ENCODE assay signal across 8 cellular contexts in genomic region chr3:30606301-30607031, GRCh38. TPM values are rescaled to one million over a fixed set of nuclear protein-coding genes. Genes with fewer than 3 reads are reported as not detected.
A peak's percentile ranks its signal among the peaks of the same experiment; 100 is the strongest.
DNase-seq lines count a peak whose midpoint lies in the region; FAIRE-seq and TF ChIP-seq lines count a peak whose summit lies in the region.

TGFBR2 (plus strand) TSS chr3:30606601; CDS start chr3:30606884, 283 bp downstream.

- H3K4me3 ChIP-seq in Loucy (ENCODE audit: low read length, poor library complexity, severe bottlenecking), result peak within 1 kb of the TSS; percentile 96
- H3K4me3 ChIP-seq in astrocyte (ENCODE audit: insufficient read depth, low read depth, low read length), result peak within 1 kb of the TSS; percentile 98
- H3K4me3 ChIP-seq in hepatocyte, result peak within 1 kb of the TSS; percentile 99

- no peaks in the 10 kb centered on the region for H3K9me3 Mint-ChIP-seq in astrocyte (ENCODE audit: unreplicated experiment)

- H3F3A ChIP-seq in Loucy (ENCODE audit: low read depth), result peaks cover 11% of the 10 kb centered on the region; the same call in 1 of the 2 replicates

- H3K27me3 ChIP-seq in Loucy (ENCODE audit: insufficient read depth, low read length, poor library complexity, severe bottlenecking), result no peaks in the 10 kb centered on the region
- no peaks in the 10 kb centered on the region for H3K27me3 ChIP-seq in astrocyte (ENCODE audit: insufficient read depth, low read length)
- H3K27me3 ChIP-seq in hepatocyte, result no peaks in the 10 kb centered on the region

- H3K27ac Mint-ChIP-seq in astrocyte (ENCODE audit: unreplicated experiment), result peak within 1 kb of the TSS; percentile 91

- no peaks in the 10 kb centered on the region for H3K9me2 ChIP-seq in Loucy (replicated peaks; ENCODE audit: low read depth, low read length)
- no peaks in the 10 kb centered on the region for H3K9me2 ChIP-seq in hepatocyte (replicated peaks; ENCODE audit: insufficient read depth)

- DNase-seq in GM03348 (ENCODE audit: low spot score) (peak; percentile 95), H54 (ENCODE audit: insufficient read length, low spot score) (peak; percentile 88), T-helper 9 cell (peak; percentile 68), astrocyte (ENCODE audit: low read depth) (peak; percentile 99), hepatocyte (ENCODE audit: low spot score) (peak; percentile 95), retina (peak; percentile 80), DMS114 treated with DMSO at 0.1 percent for 48 hours (lab: John Stamatoyannopoulos, UW; ENCODE audit: unreplicated experiment) (no peak)

- H3K36me3 ChIP-seq in Loucy (ENCODE audit: insufficient read depth, low read length) (no peaks in the 10 kb centered on the region), astrocyte (ENCODE audit: insufficient read depth, low read length) (no peaks in the 10 kb centered on the region), hepatocyte (replicated peaks; ENCODE audit: insufficient read depth, low read depth) (no peaks in the 10 kb centered on the region)

- peak within 1 kb of the TSS; percentile 54 for H2AFZ ChIP-seq in Loucy (ENCODE audit: low read length)
- H2AFZ ChIP-seq in astrocyte (ENCODE audit: low read depth, low read length), result peak within 1 kb of the TSS; percentile 70
- H2AFZ ChIP-seq in hepatocyte, result peak within 1 kb of the TSS; percentile 72

- H3K4me1 ChIP-seq in Loucy (ENCODE audit: insufficient read depth, low read length, poor library complexity, severe bottlenecking) (peaks cover 78% of the 10 kb centered on the region), astrocyte (ENCODE audit: insufficient read depth, low read length) (peaks cover 13% of the 10 kb centered on the region), hepatocyte (ENCODE audit: insufficient read depth) (peaks cover 12% of the 10 kb centered on the region)

- WGBS in hepatocyte (ENCODE audit: low lambda C conversion rate, missing lambda C conversion rate), result 2% methylated on average over 41 of the region's 71 CpGs

- TF ChIP-seq CTCF in Loucy (conservative IDR thresholded peaks at IDR 0.05; ENCODE audit: low read length), result peak; percentile 18
- TF ChIP-seq CTCF in astrocyte (IDR thresholded peaks at IDR 0.05; ENCODE audit: insufficient read depth, low read depth, low read length), result no peak
- TF ChIP-seq CTCF in hepatocyte (IDR thresholded peaks at IDR 0.05; ENCODE audit: poor library complexity), result peak; percentile 9

- H3K9ac ChIP-seq in Loucy (ENCODE audit: low read depth, low read length, poor library complexity, severe bottlenecking) (peak within 1 kb of the TSS; percentile 97), astrocyte (ENCODE audit: low read length) (peak within 1 kb of the TSS; percentile 95)

- H3K79me2 ChIP-seq in Loucy (ENCODE audit: insufficient read depth, low read length) (peaks cover 57% of the 10 kb centered on the region), astrocyte (ENCODE audit: insufficient read depth, low read length) (peaks cover 49% of the 10 kb centered on the region), hepatocyte (peaks cover 48% of the 10 kb centered on the region)

- H3K27me3 Mint-ChIP-seq in astrocyte (ENCODE audit: low read depth, unreplicated experiment), result no peaks in the 10 kb centered on the region

- peaks cover 39% of the 10 kb centered on the region for H3K4me1 Mint-ChIP-seq in astrocyte (ENCODE audit: low read depth, unreplicated experiment)

- H3K9me3 ChIP-seq in Loucy (ENCODE audit: insufficient read depth, low read depth, low read length) (no peaks in the 10 kb centered on the region), astrocyte (ENCODE audit: insufficient read depth, low read depth, low read length) (no peaks in the 10 kb centered on the region), hepatocyte (ENCODE audit: low read depth) (no peaks in the 10 kb centered on the region)

- H3K4me2 ChIP-seq in Loucy (ENCODE audit: low read depth, low read length, poor library complexity, severe bottlenecking), result peak within 1 kb of the TSS; percentile 94
- peak within 1 kb of the TSS; percentile 94 for H3K4me2 ChIP-seq in astrocyte (ENCODE audit: low read length)
- peak within 1 kb of the TSS; percentile 84 for H3K4me2 ChIP-seq in hepatocyte

- H3K27ac ChIP-seq in astrocyte (ENCODE audit: low read depth, low read length), result peak within 1 kb of the TSS; percentile 95
- peak within 1 kb of the TSS; percentile 94 for H3K27ac ChIP-seq in hepatocyte

- peaks cover 38% of the 10 kb centered on the region for H4K20me1 ChIP-seq in Loucy (ENCODE audit: insufficient read depth, low read length, poor library complexity, severe bottlenecking)
- peaks cover 27% of the 10 kb centered on the region for H4K20me1 ChIP-seq in astrocyte (ENCODE audit: insufficient read depth, low read length)
- H4K20me1 ChIP-seq in hepatocyte (ENCODE audit: insufficient read depth, poor library complexity, severe bottlenecking), result peaks cover 15% of the 10 kb centered on the region

- TF ChIP-seq POLR2A in H54 (IDR thresholded peaks at IDR 0.05; ENCODE audit: low read depth, low read length), result peak; percentile 54

- H3K36me3 Mint-ChIP-seq in astrocyte (ENCODE audit: low read depth, unreplicated experiment), result peaks cover 1% of the 10 kb centered on the region

- H3K4me3 Mint-ChIP-seq in astrocyte (ENCODE audit: unreplicated experiment), result peak within 1 kb of the TSS; percentile 97

- peak; percentile 99 for FAIRE-seq in H54 (lab: Jason Lieb, UNC)
- FAIRE-seq in astrocyte (lab: Jason Lieb, UNC), result peak; percentile 87

RNA-seq across cellular contexts. Expression of gene TGFBR2, which starts in this region (rescaled TPM):
- total RNA-seq in astrocyte (39.9 and 44.1 TPM in 2 replicates), hepatocyte (50.5 and 52.8 TPM in 2 replicates)
- 30.2 and 42.2 TPM in 2 replicates for polyA plus RNA-seq in hepatocyte
